27 cellular contexts compared by ENCODE assay signal in genomic region chrY:20449277-20449676, GRCh38.
"Had no signal": no experiment of that assay in that cellular context is flagged by ENCODE, and none has a peak within 500 bp of the region (broad histone marks: within the 10 kb centered on the region; RNA-seq: fewer than 3 reads in every experiment).

No MANE protein-coding gene starts in this region.

- DNase-seq: colonic mucosa; dermis blood vessel endothelial cell; dorsolateral prefrontal cortex; effector CD4-positive, alpha-beta T cell; effector CD8-positive, alpha-beta T cell; effector memory CD4-positive, alpha-beta T cell; effector memory CD8-positive, alpha-beta T cell; endodermal cell; erythroblast; esophagus squamous epithelium; foreskin fibroblast; foreskin keratinocyte; foreskin melanocyte; gastrocnemius medialis; glutamatergic neuron; head of caudate nucleus; heart left ventricle; heart right ventricle had no signal

- H3K4me3 ChIP-seq: colonic mucosa, coronary artery, dorsolateral prefrontal cortex, esophagus muscularis mucosa, esophagus squamous epithelium, gastrocnemius medialis, gastroesophageal sphincter, heart left ventricle, heart right ventricle had no signal

- FAIRE-seq: colon, endometrium, endothelial cell of umbilical vein, frontal cortex had no signal

- H3K27me3 ChIP-seq: colonic mucosa, dorsolateral prefrontal cortex, esophagus muscularis mucosa, esophagus squamous epithelium, foreskin keratinocyte, gastrocnemius medialis, gastroesophageal sphincter, heart left ventricle, heart right ventricle had no signal

- ATAC-seq: effector memory CD8-positive, alpha-beta T cell; esophagus mucosa; foreskin keratinocyte; gastrocnemius medialis; gastroesophageal sphincter; heart left ventricle; heart right ventricle had no signal

- H3K36me3 ChIP-seq: colonic mucosa, esophagus muscularis mucosa, esophagus squamous epithelium, gastrocnemius medialis, gastroesophageal sphincter, heart right ventricle had no signal

- H3K9me3 ChIP-seq: colonic mucosa, esophagus squamous epithelium, gastrocnemius medialis, gastroesophageal sphincter, heart right ventricle had no signal

- H3K27ac ChIP-seq: colonic mucosa, coronary artery, dorsolateral prefrontal cortex, epithelial cell of prostate, esophagus muscularis mucosa, esophagus squamous epithelium, foreskin keratinocyte, gastrocnemius medialis, gastroesophageal sphincter, heart left ventricle, heart right ventricle had no signal

- H3K4me1 ChIP-seq: colonic mucosa, esophagus muscularis mucosa, esophagus squamous epithelium, foreskin keratinocyte, gastrocnemius medialis, gastroesophageal sphincter, heart left ventricle, heart right ventricle had no signal
